8 cellular contexts compared by ENCODE assay signal in the genomic region with DNA sequence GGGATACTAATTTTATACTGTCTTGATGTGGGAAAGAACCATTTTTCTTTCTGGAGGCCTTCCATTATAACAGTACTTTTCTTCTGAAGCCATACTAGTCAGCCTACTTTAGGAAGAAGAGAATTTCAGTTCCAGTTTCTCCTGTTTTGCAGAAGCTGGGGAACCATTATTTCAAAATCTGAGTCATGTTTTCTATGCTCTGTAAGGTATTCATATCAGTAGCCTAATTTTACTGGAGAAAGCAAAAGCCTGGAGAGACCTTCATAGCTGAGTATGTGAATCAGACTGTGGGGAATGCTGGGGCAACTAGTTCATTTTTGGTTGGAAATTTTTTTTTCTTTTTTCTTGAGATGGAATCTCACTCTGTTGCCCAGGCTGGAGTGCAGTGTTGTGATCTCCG. TPM values are rescaled to one million over a fixed set of nuclear protein-coding genes. Genes with fewer than 3 reads are reported as not detected.
DNase-seq lines count a peak whose midpoint lies in the region; ATAC-seq and TF ChIP-seq lines count a peak whose summit lies in the region.

No MANE protein-coding gene starts in this region.

- POLR2A ChIA-PET in activated CD4-positive, alpha-beta T cell treated with anti-CD3 and anti-CD28 coated beads for 36 hours (lab: Charles Lee): no interaction called here

- peaks cover 23% of the 10 kb centered on the region for H3K36me3 Mint-ChIP-seq in activated CD4-positive, alpha-beta T cell treated with anti-CD3 and anti-CD28 coated beads for 36 hours (ENCODE audit: low read depth)
- H3K36me3 Mint-ChIP-seq in stimulated activated memory B cell treated with anti-CD40 and anti-IgM and Interleukin-4, amounts not matched to agents 10 μg/mL and 1 μg/mL and 100 μg/mL, for 72 hours: peaks cover 18% of the 10 kb centered on the region
- H3K36me3 Mint-ChIP-seq in progenitor cell of endocrine pancreas (ENCODE audit: insufficient read depth): peaks cover 1% of the 10 kb centered on the region

- no peak for DNase-seq in activated CD4-positive, alpha-beta T cell treated with anti-CD3 and anti-CD28 coated beads for 36 hours
- DNase-seq in activated CD4-positive, alpha-beta T cell treated with anti-CD3 and anti-CD28 coated beads, Interleukin-2, amount 50 U/mL, for 4 hours: no peak
- DNase-seq in SKM-1 treated with dmso at 0.1 percent for 144 hours (lab: John Stamatoyannopoulos, UW; ENCODE audit: unreplicated experiment) (peak; percentile 66), NCI-H1436 treated with DMSO at 0.1 percent for 48 hours (lab: John Stamatoyannopoulos, UW) (no peak), progenitor cell of endocrine pancreas (ENCODE audit: low spot score, unreplicated experiment) (no peak), GM19240 (ENCODE audit: insufficient read length, low spot score) (no peak)

- no peaks in the 10 kb centered on the region for H3K9me3 Mint-ChIP-seq in activated CD4-positive, alpha-beta T cell treated with anti-CD3 and anti-CD28 coated beads for 36 hours (ENCODE audit: low read depth)
- H3K9me3 Mint-ChIP-seq in stimulated activated memory B cell treated with anti-CD40 and anti-IgM and Interleukin-4, amounts not matched to agents 10 μg/mL and 1 μg/mL and 100 μg/mL, for 72 hours: no peaks in the 10 kb centered on the region
- no peaks in the 10 kb centered on the region for H3K9me3 Mint-ChIP-seq in progenitor cell of endocrine pancreas (ENCODE audit: low read depth)

- peak overlapping the region; percentile 40 for H3K27ac Mint-ChIP-seq in activated CD4-positive, alpha-beta T cell treated with anti-CD3 and anti-CD28 coated beads for 36 hours
- no peak overlapping the region for H3K27ac Mint-ChIP-seq in stimulated activated memory B cell treated with anti-CD40 and anti-IgM and Interleukin-4, amounts not matched to agents 10 μg/mL and 1 μg/mL and 100 μg/mL, for 72 hours
- H3K27ac Mint-ChIP-seq in progenitor cell of endocrine pancreas: no peak overlapping the region

- TF ChIP-seq CTCF in progenitor cell of endocrine pancreas (IDR thresholded peaks at IDR 0.05; ENCODE audit: unreplicated experiment): no peak

- no peak overlapping the region for H3K4me3 Mint-ChIP-seq in activated CD4-positive, alpha-beta T cell treated with anti-CD3 and anti-CD28 coated beads for 36 hours
- H3K4me3 Mint-ChIP-seq in stimulated activated memory B cell treated with anti-CD40 and anti-IgM and Interleukin-4, amounts not matched to agents 10 μg/mL and 1 μg/mL and 100 μg/mL, for 72 hours: no peak overlapping the region
- H3K4me3 Mint-ChIP-seq in progenitor cell of endocrine pancreas (ENCODE audit: low read depth): no peak overlapping the region

- H3K4me1 Mint-ChIP-seq in activated CD4-positive, alpha-beta T cell treated with anti-CD3 and anti-CD28 coated beads for 36 hours: peaks cover 53% of the 10 kb centered on the region
- peaks cover 47% of the 10 kb centered on the region for H3K4me1 Mint-ChIP-seq in stimulated activated memory B cell treated with anti-CD40 and anti-IgM and Interleukin-4, amounts not matched to agents 10 μg/mL and 1 μg/mL and 100 μg/mL, for 72 hours
- peaks cover 33% of the 10 kb centered on the region for H3K4me1 Mint-ChIP-seq in progenitor cell of endocrine pancreas (ENCODE audit: low read depth)

- CTCF ChIA-PET in activated CD4-positive, alpha-beta T cell treated with anti-CD3 and anti-CD28 coated beads for 36 hours (lab: Charles Lee): interaction anchor here (1.1 kb wide), 1 partner anchor 52 kb away, joined by 4 read pairs; no protein-coding TSS in a partner anchor

- no peaks in the 10 kb centered on the region for H3K27me3 Mint-ChIP-seq in activated CD4-positive, alpha-beta T cell treated with anti-CD3 and anti-CD28 coated beads for 36 hours
- H3K27me3 Mint-ChIP-seq in stimulated activated memory B cell treated with anti-CD40 and anti-IgM and Interleukin-4, amounts not matched to agents 10 μg/mL and 1 μg/mL and 100 μg/mL, for 72 hours: no peaks in the 10 kb centered on the region
- no peaks in the 10 kb centered on the region for H3K27me3 Mint-ChIP-seq in progenitor cell of endocrine pancreas

- ATAC-seq in activated CD4-positive, alpha-beta T cell treated with anti-CD3 and anti-CD28 coated beads for 36 hours: peak; percentile 83
- ATAC-seq in HG03045 (IDR thresholded peaks at IDR 0.05; ENCODE audit: unreplicated experiment): peak; percentile 47
- ATAC-seq in stimulated activated memory B cell treated with anti-CD40 and anti-IgM and Interleukin-4, amounts not matched to agents 10 μg/mL and 1 μg/mL and 100 μg/mL, for 72 hours: peak; percentile 71

- intact Hi-C loops in activated CD4-positive, alpha-beta T cell treated with anti-CD3 and anti-CD28 coated beads for 36 hours (cut with DNase I, micrococcal nuclease): loop anchor here (1.0 kb wide), 2 partner anchors 18 to 49 kb away; no protein-coding TSS in a partner anchor

RNA-seq across cellular contexts. Expression of gene AFF1, which starts 22.4 kb away (rescaled TPM):
- 10 to 100 TPM; 47.3 to 57.8 TPM for total RNA-seq in activated CD4-positive, alpha-beta T cell treated with anti-CD3 and anti-CD28 coated beads for 36 hours
- 86.0 and 89.3 TPM in 2 replicates for total RNA-seq in progenitor cell of endocrine pancreas
